In genomic region chr9:38388283-38389223, GRCh38 we compare ENCODE assay signal across 13 cellular contexts. TPM values are rescaled to one million over a fixed set of nuclear protein-coding genes. Genes with fewer than 3 reads are reported as not detected.
DNase-seq lines count a peak whose midpoint lies in the region; ATAC-seq, FAIRE-seq and TF ChIP-seq lines count a peak whose summit lies in the region.
"Had no signal": no experiment of that assay in that cellular context is flagged by ENCODE, and none has a peak within 500 bp of the region (broad histone marks: within the 10 kb centered on the region; RNA-seq: fewer than 3 reads in every experiment).

No MANE protein-coding gene starts in this region.

- H3K36me3 ChIP-seq in ascending aorta, result no peaks in the 10 kb centered on the region
- no peaks in the 10 kb centered on the region for H3K36me3 ChIP-seq in SK-N-SH (replicated peaks in 1 of 2; ENCODE audit: control insufficient read depth in 1 of 2, insufficient read depth in 2 of 2, low read length in 1 of 2)
- no peaks in the 10 kb centered on the region for H3K36me3 ChIP-seq in MM.1S (replicated peaks; ENCODE audit: insufficient read depth, low read length)

- POLR2A ChIA-PET in SK-N-SH (lab: Yijun Ruan, JAX), result no interaction called here

- H3K27ac ChIP-seq in ascending aorta, result peak overlapping the region; percentile 98 to 99
- H3K27ac ChIP-seq in SK-N-SH (ENCODE audit: low read depth in 2 of 2, low read length in 1 of 2), result no peak overlapping the region
- H3K27ac ChIP-seq in MM.1S (ENCODE audit: low read length), result no peak overlapping the region

- ATAC-seq in sciatic nerve (peak; percentile 45), GM21786 (IDR thresholded peaks at IDR 0.05; ENCODE audit: unreplicated experiment) (no peak)
- ATAC-seq: stimulated activated naive CD8-positive, alpha-beta T cell treated with anti-CD3 and anti-CD28 coated beads, Interleukin-15, amount 100 ng/mL, for 72 hours had no signal

- H2AFZ ChIP-seq in SK-N-SH (ENCODE audit: low read depth) (no peak overlapping the region), MM.1S (ENCODE audit: low read length) (no peak overlapping the region)

- TF ChIP-seq CTCF in AG09319 (IDR thresholded peaks at IDR 0.05; ENCODE audit: low read depth, low read length) (no peak), ascending aorta (IDR thresholded peaks at IDR 0.05) (no peak), SK-N-SH (IDR thresholded peaks at IDR 0.05) (no peak), D721Med (IDR thresholded peaks at IDR 0.05; ENCODE audit: insufficient read depth, missing control alignments) (no peak), MM.1S (IDR thresholded peaks at IDR 0.05; ENCODE audit: low read length) (no peak)

- H3F3A ChIP-seq in SK-N-SH (replicated peaks; ENCODE audit: insufficient read depth) (no peaks in the 10 kb centered on the region), MM.1S (ENCODE audit: insufficient read depth, low read length) (no peaks in the 10 kb centered on the region)

- TF ChIP-seq EP300 in SK-N-SH (IDR thresholded peaks at IDR 0.05; ENCODE audit: borderline replicate concordance in 1 of 2, low read depth in 1 of 2, low read length in 1 of 2), result no peak

- no peak overlapping the region for H3K4me3 ChIP-seq in ascending aorta
- no peak overlapping the region for H3K4me3 ChIP-seq in SK-N-SH (ENCODE audit: low read depth in 2 of 2, low read length in 1 of 2)
- no peak overlapping the region for H3K4me3 ChIP-seq in MM.1S (ENCODE audit: low read length)

- no peak for FAIRE-seq in D721Med (lab: Jason Lieb, UNC)
- FAIRE-seq: G401.6 had no signal

- peaks cover 28 to 46% of the 10 kb centered on the region in 2 donors for H3K4me1 ChIP-seq in ascending aorta
- H3K4me1 ChIP-seq in SK-N-SH (ENCODE audit: control insufficient read depth in 1 of 2, insufficient read depth in 2 of 2, low read depth in 1 of 2, low read length in 1 of 2), result peaks cover 0 to 9% of the 10 kb centered on the region in 2 experiments; a peak in 3 of 4 replicates
- H3K4me1 ChIP-seq in MM.1S (ENCODE audit: low read length), result 0 out of 2 replicates have a peak, but pooled peaks cover 2% of the 10 kb centered on the region

- no peak overlapping the region for H3K9ac ChIP-seq in SK-N-SH
- no peak overlapping the region for H3K9ac ChIP-seq in MM.1S (ENCODE audit: low read length)

- DNase-seq in AG09319 (ENCODE audit: extremely low read depth, low read depth), result peak; percentile 36
- peak in 1 of 2 donors; percentile 88 for DNase-seq in ascending aorta (ENCODE audit: low spot score in 2 of 2)
- DNase-seq in cardiac septum (ENCODE audit: low spot score), result peak; percentile 57
- no peak for DNase-seq in sciatic nerve (ENCODE audit: low spot score)
- DNase-seq in SK-N-SH, result no peak
- no peak for DNase-seq in D721Med (ENCODE audit: insufficient read length, low spot score)
- no peak for DNase-seq in MM.1S
- DNase-seq: activated naive CD4-positive, alpha-beta T cell treated with anti-CD3 and anti-CD28 coated beads, Interleukin-2, amount 10 ng/mL, durations not matched to agents 7 days and 5 days; effector memory CD4-positive, alpha-beta T cell; NCI-H1436 treated with DMSO at 0.1 percent for 48 hours; stimulated activated naive CD8-positive, alpha-beta T cell treated with anti-CD3 and anti-CD28 coated beads, Interleukin-15, amount 100 ng/mL, for 72 hours had no signal

- CTCF ChIA-PET in SK-N-SH (lab: Yijun Ruan, JAX), result interaction anchor here (0.5 to 1.7 kb wide), 7 partner anchors 12 to 793 kb away, joined by 3 to 7 read pairs (median 3); no protein-coding TSS in a partner anchor

- 65% methylated on average over 7 of the region's 7 CpGs for WGBS in SK-N-SH (ENCODE audit: low lambda C conversion rate)

- intact Hi-C loops in ascending aorta (cut with DNase I) (loop anchor here (1.0 to 5.0 kb wide), 2 partner anchors 361 to 434 kb away; no protein-coding TSS in a partner anchor), cardiac septum (cut with DNase I) (no loop called here), sciatic nerve (cut with DNase I) (no loop called here)

- H3K27me3 ChIP-seq in ascending aorta (no peaks in the 10 kb centered on the region), SK-N-SH (ENCODE audit: insufficient read depth) (no peaks in the 10 kb centered on the region), MM.1S (replicated peaks; ENCODE audit: insufficient read depth, low read length) (no peaks in the 10 kb centered on the region)

- no peak for TF ChIP-seq RAD21 in SK-N-SH (IDR thresholded peaks at IDR 0.05; ENCODE audit: low read length)

- H4K20me1 ChIP-seq in SK-N-SH (ENCODE audit: insufficient read depth) (no peaks in the 10 kb centered on the region), MM.1S (ENCODE audit: insufficient read depth, low read length) (no peaks in the 10 kb centered on the region)

- H3K9me2 ChIP-seq in SK-N-SH (no peaks in the 10 kb centered on the region), MM.1S (replicated peaks; ENCODE audit: insufficient read depth, low read length) (no peaks in the 10 kb centered on the region)

- peaks cover 7 to 10% of the 10 kb centered on the region in 2 donors for H3K9me3 ChIP-seq in ascending aorta
- H3K9me3 ChIP-seq in SK-N-SH, result no peaks in the 10 kb centered on the region
- no peaks in the 10 kb centered on the region for H3K9me3 ChIP-seq in MM.1S (replicated peaks; ENCODE audit: insufficient read depth, low read length)

- no peak overlapping the region for H3K4me2 ChIP-seq in SK-N-SH
- H3K4me2 ChIP-seq in MM.1S (ENCODE audit: low read depth, low read length), result no peak overlapping the region

- H3K79me2 ChIP-seq in SK-N-SH (ENCODE audit: insufficient read depth) (peaks cover 9% of the 10 kb centered on the region; the same call in 1 of the 2 replicates), MM.1S (ENCODE audit: low read length) (peaks cover 11% of the 10 kb centered on the region)

TF ChIP-seq in SK-N-SH, 30 proteins besides CTCF, POLR2A, EP300 and RAD21:
- no peak for TF ChIP-seq RCOR1 (IDR thresholded peaks at IDR 0.05; ENCODE audit: low read length)
- TF ChIP-seq POLR2AphosphoS5 (IDR thresholded peaks at IDR 0.05; ENCODE audit: low read depth, low read length), result no peak
- TF ChIP-seq, protein P1, sequence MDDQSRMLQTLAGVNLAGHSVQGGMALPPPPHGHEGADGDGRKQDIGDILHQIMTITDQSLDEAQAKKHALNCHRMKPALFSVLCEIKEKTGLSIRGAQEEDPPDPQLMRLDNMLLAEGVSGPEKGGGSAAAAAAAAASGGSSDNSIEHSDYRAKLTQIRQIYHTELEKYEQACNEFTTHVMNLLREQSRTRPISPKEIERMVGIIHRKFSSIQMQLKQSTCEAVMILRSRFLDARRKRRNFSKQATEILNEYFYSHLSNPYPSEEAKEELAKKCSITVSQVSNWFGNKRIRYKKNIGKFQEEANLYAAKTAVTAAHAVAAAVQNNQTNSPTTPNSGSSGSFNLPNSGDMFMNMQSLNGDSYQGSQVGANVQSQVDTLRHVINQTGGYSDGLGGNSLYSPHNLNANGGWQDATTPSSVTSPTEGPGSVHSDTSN (IDR thresholded peaks at IDR 0.05), result no peak
- no peak for TF ChIP-seq GABPA (IDR thresholded peaks at IDR 0.05; ENCODE audit: low read depth)
- no peak for TF ChIP-seq NRF1 (IDR thresholded peaks at IDR 0.05; ENCODE audit: low read depth, low read length)
- no peak for TF ChIP-seq YY1 (IDR thresholded peaks at IDR 0.05; ENCODE audit: low read depth)
- TF ChIP-seq EZH2phosphoT487 (IDR thresholded peaks at IDR 0.05; ENCODE audit: borderline replicate concordance, low read depth), result no peak
- TF ChIP-seq NFIC (IDR thresholded peaks at IDR 0.05; ENCODE audit: borderline replicate concordance), result no peak
- no peak for TF ChIP-seq FOSL2 (IDR thresholded peaks at IDR 0.05; ENCODE audit: borderline replicate concordance, low read depth)
- TF ChIP-seq, protein P2, sequence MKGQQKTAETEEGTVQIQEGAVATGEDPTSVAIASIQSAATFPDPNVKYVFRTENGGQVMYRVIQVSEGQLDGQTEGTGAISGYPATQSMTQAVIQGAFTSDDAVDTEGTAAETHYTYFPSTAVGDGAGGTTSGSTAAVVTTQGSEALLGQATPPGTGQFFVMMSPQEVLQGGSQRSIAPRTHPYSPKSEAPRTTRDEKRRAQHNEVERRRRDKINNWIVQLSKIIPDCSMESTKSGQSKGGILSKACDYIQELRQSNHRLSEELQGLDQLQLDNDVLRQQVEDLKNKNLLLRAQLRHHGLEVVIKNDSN (IDR thresholded peaks at IDR 0.05; ENCODE audit: borderline replicate concordance, low read depth), result no peak
- no peak for TF ChIP-seq CHD2 (IDR thresholded peaks at IDR 0.05; ENCODE audit: low read length, partially characterized antibody)
- TF ChIP-seq GATA2 (CRISPR knock-in tag; IDR thresholded peaks at IDR 0.05), result no peak
- no peak for TF ChIP-seq TAF1 (IDR thresholded peaks at IDR 0.05; ENCODE audit: borderline replicate concordance, low read depth, low read length)

RNA-seq across cellular contexts. Expression of gene ALDH1B1, which starts 3.9 kb away (rescaled TPM):
- total RNA-seq in ascending aorta (85.5 TPM), cardiac septum (21.0 TPM), sciatic nerve (9.3 TPM)
- 16.5 and 18.4 TPM in 2 replicates for polyA plus RNA-seq in SK-N-SH (2012; rRNA removed)
- polyA plus RNA-seq in SK-N-SH (2012; cell fraction: cytosol; rRNA removed), result 13.5 and 17.5 TPM in 2 replicates
- polyA plus RNA-seq in SK-N-SH (2012; cell fraction: nucleus; rRNA removed), result 5.5 and 8.1 TPM in 2 replicates

RNA-seq across cellular contexts. Expression of gene IGFBPL1, which starts 35.7 kb away (rescaled TPM):
- 4.8 TPM for total RNA-seq in ascending aorta
- 0.30 TPM for total RNA-seq in cardiac septum
- not detected for total RNA-seq in sciatic nerve
- polyA plus RNA-seq in SK-N-SH (2012; rRNA removed), result 0.41 and 1.5 TPM in 2 replicates
- 0.63 and 1.5 TPM in 2 replicates for polyA plus RNA-seq in SK-N-SH (2012; cell fraction: cytosol; rRNA removed)
- polyA plus RNA-seq in SK-N-SH (2012; cell fraction: nucleus; rRNA removed), result 0.07 and 0.19 TPM in 2 replicates

Comparison
In these comparisons a context has a peak if more than half of its experiments do, and no peak if none do; other contexts are left out.
1. DNase-seq: peak in AG09319 (single experiment) and cardiac septum (single experiment); none in sciatic nerve (single experiment), SK-N-SH (single experiment), D721Med (single experiment) and MM.1S (single experiment).
2. H3K27ac ChIP-seq: peak in ascending aorta (2 of 2); none in SK-N-SH (0 of 2) and MM.1S (single experiment).